ENCODE assay signal across 17 cellular contexts in genomic region chr12:123006977-123007376, GRCh38.
"Had no signal": no experiment of that assay in that cellular context is flagged by ENCODE, and none has a peak within 500 bp of the region (broad histone marks: within the 10 kb centered on the region; RNA-seq: fewer than 3 reads in every experiment).

No MANE protein-coding gene starts in this region.

- DNase-seq: activated B cell treated with CpG ODN at 0.5 μM for 24 hours; activated CD4-positive, alpha-beta T cell treated with anti-CD3 and anti-CD28 coated beads for 36 hours; activated CD4-positive, alpha-beta T cell treated with anti-CD3 and anti-CD28 coated beads, Interleukin-2, amount 50 U/mL, for 4 hours; activated CD8-positive, alpha-beta memory T cell treated with anti-CD3 and anti-CD28 coated beads for 24 hours; activated CD8-positive, alpha-beta memory T cell treated with anti-CD3 and anti-CD28 coated beads, Interleukin-2, amount 50 U/mL, for 4 hours; activated naive CD4-positive, alpha-beta T cell; activated T-cell treated with anti-CD3 and anti-CD28 coated beads, Interleukin-2, amount 50 U/mL, for 4 hours; amniotic stem cell; caudate nucleus; foreskin keratinocyte; hippocampal formation; right cardiac atrium; stimulated activated CD4-positive, alpha-beta T cell treated with anti-CD3 and anti-CD28 coated beads, Interleukin-12 subunit alpha, Interleukin-12 subunit beta, amount 100 ng/mL, for 4 hours; substantia nigra; T-helper 9 cell; tibial artery had no signal

- H3K4me3 ChIP-seq: pancreas, tibial artery had no signal

- ATAC-seq: activated CD4-positive, alpha-beta T cell treated with anti-CD3 and anti-CD28 coated beads for 36 hours; activated T-cell treated with anti-CD3 and anti-CD28 coated beads, Interleukin-2, amount 50 U/mL, for 4 hours; foreskin keratinocyte; pancreas; right cardiac atrium had no signal
